ENCODE assay signal across 12 cellular contexts in genomic region chr11:70078796-70079616, GRCh38. TPM values are rescaled to one million over a fixed set of nuclear protein-coding genes. Genes with fewer than 3 reads are reported as not detected.
DNase-seq lines count a peak whose midpoint lies in the region; ATAC-seq and TF ChIP-seq lines count a peak whose summit lies in the region.
"Had no signal": no experiment of that assay in that cellular context is flagged by ENCODE, and none has a peak within 500 bp of the region (broad histone marks: within the 10 kb centered on the region; RNA-seq: fewer than 3 reads in every experiment).

No MANE protein-coding gene starts in this region.

- H3K36me3 Mint-ChIP-seq in H9 (ENCODE audit: insufficient read depth in 1 of 3, low read depth in 3 of 3) (no peaks in the 10 kb centered on the region; a peak in 1 of 7 replicates), T-cell (no peaks in the 10 kb centered on the region)
- H3K36me3 Mint-ChIP-seq: CD4-positive, CD25-positive, alpha-beta regulatory T cell had no signal

- H3K9ac ChIP-seq in H9 (ENCODE audit: extremely low read depth, insufficient read length, low read length) (no peak overlapping the region), iPS-15b (ENCODE audit: low read depth, low read length) (no peak overlapping the region)

- H2BK15ac ChIP-seq in H9 (ENCODE audit: low read depth, low read length): no peak overlapping the region

- POLR2A ChIA-PET in T-cell (lab: Charles Lee): no interaction called here

- H3K27me3 ChIP-seq in H9 (ENCODE audit: insufficient read depth, low read length) (peaks cover 24% of the 10 kb centered on the region; the same call in 1 of the 2 replicates), iPS-15b (ENCODE audit: control insufficient read depth, insufficient read depth, low read length) (peaks cover 68% of the 10 kb centered on the region)

- H3K4me1 Mint-ChIP-seq in H9 (peaks cover 24 to 33% of the 10 kb centered on the region in 2 experiments), T-cell (peaks cover 0 to 2% (median 0%) of the 10 kb centered on the region in 3 donors)
- H3K4me1 Mint-ChIP-seq: activated CD4-positive, alpha-beta T cell treated with anti-CD3 and anti-CD28 coated beads, Interleukin-2, amount 10 ng/mL, durations not matched to agents 7 days and 5 days; CD4-positive, CD25-positive, alpha-beta regulatory T cell; neural crest cell had no signal

- H3K36me3 ChIP-seq in iPS-15b (ENCODE audit: control insufficient read depth, insufficient read depth, low read length): no peaks in the 10 kb centered on the region

- no peak overlapping the region for H4K5ac ChIP-seq in H9 (ENCODE audit: insufficient read length, low read depth, low read length)

- H3K4ac ChIP-seq in H9 (ENCODE audit: low read depth, low read length): no peak overlapping the region

- H3K4me3 Mint-ChIP-seq in H9 (peak overlapping the region; percentile 48 to 67; a peak in 3 of 5 replicates), T-cell (no peak overlapping the region)
- H3K4me3 Mint-ChIP-seq: activated CD4-positive, alpha-beta T cell treated with anti-CD3 and anti-CD28 coated beads, Interleukin-2, amount 10 ng/mL, durations not matched to agents 7 days and 5 days; CD4-positive, CD25-positive, alpha-beta regulatory T cell; neural crest cell had no signal

- CTCF ChIA-PET in T-cell (lab: Charles Lee): no interaction called here

- no peak overlapping the region for H3K14ac ChIP-seq in H9 (ENCODE audit: insufficient read depth, low read length)

- no peak overlapping the region for H2BK5ac ChIP-seq in H9 (ENCODE audit: insufficient read length, low read length)

- H2BK20ac ChIP-seq in H9 (ENCODE audit: low read depth, low read length, poor library complexity, severe bottlenecking): no peak overlapping the region

- H4K8ac ChIP-seq in H9 (replicated peaks; ENCODE audit: insufficient read length, low read depth, low read length): no peak overlapping the region

- ATAC-seq in HG03565 (IDR thresholded peaks at IDR 0.05; ENCODE audit: unreplicated experiment) (no peak), T-cell (replicated peaks in 1 of 4) (no peak)

- H3K56ac ChIP-seq in H9 (ENCODE audit: insufficient read length, low read depth, low read length): no peak overlapping the region

- peaks cover 4% of the 10 kb centered on the region for H3K23me2 ChIP-seq in H9 (ENCODE audit: insufficient read length, low read depth, low read length, poor library complexity, severe bottlenecking)

- H2BK120ac ChIP-seq in H9 (ENCODE audit: low read depth, low read length, poor library complexity, severe bottlenecking): no peak overlapping the region

- no peak overlapping the region for H2AFZ ChIP-seq in H9 (ENCODE audit: low read length)

- no peak overlapping the region for H3T11ph ChIP-seq in H9 (ENCODE audit: low read length)

- no peaks in the 10 kb centered on the region for H3K79me1 ChIP-seq in H9 (ENCODE audit: insufficient read depth, low read depth, low read length, poor library complexity, severe bottlenecking)

- DNase-seq in H9 (no peak), SW480 (ENCODE audit: low spot score) (peak; percentile 25), islet precursor cell (no peak), NCI-H510A treated with DMSO at 0.1 percent for 48 hours (lab: John Stamatoyannopoulos, UW) (no peak), T-cell (no peak)
- DNase-seq: activated CD4-positive, alpha-beta T cell treated with anti-CD3 and anti-CD28 coated beads, Interleukin-2, amount 10 ng/mL, durations not matched to agents 7 days and 5 days; CD4-positive, CD25-positive, alpha-beta regulatory T cell; T-helper 1 cell had no signal

- H2AK5ac ChIP-seq in H9 (ENCODE audit: insufficient read length, low read length): no peak overlapping the region

- H3K9me3 ChIP-seq in H9 (ENCODE audit: control insufficient read depth, low read depth, low read length) (no peaks in the 10 kb centered on the region), iPS-15b (ENCODE audit: control insufficient read depth, insufficient read depth, low read length) (no peaks in the 10 kb centered on the region)

- peaks cover 77% of the 10 kb centered on the region for H3K27me3 Mint-ChIP-seq in H9 (ENCODE audit: low read depth)
- peaks cover 32 to 56% of the 10 kb centered on the region in 2 donors for H3K27me3 Mint-ChIP-seq in T-cell

- H3K9me3 Mint-ChIP-seq in H9 (no peaks in the 10 kb centered on the region), T-cell (no peaks in the 10 kb centered on the region)
- H3K9me3 Mint-ChIP-seq: activated CD4-positive, alpha-beta T cell treated with anti-CD3 and anti-CD28 coated beads, Interleukin-2, amount 10 ng/mL, durations not matched to agents 7 days and 5 days; CD4-positive, CD25-positive, alpha-beta regulatory T cell; neural crest cell had no signal

- no peak overlapping the region for H3K18ac ChIP-seq in H9 (ENCODE audit: insufficient read length, low read depth, low read length)

- H3K27ac ChIP-seq in H9 (ENCODE audit: insufficient read length, low read depth, low read length) (no peak overlapping the region), skin epidermis (peak overlapping the region in 13 of 21 experiments; percentile 12 to 70 (median 62))

- H3K4me1 ChIP-seq in H9 (ENCODE audit: insufficient read depth, low read length) (peaks cover under 1% of the 10 kb centered on the region; the same call in 1 of the 2 replicates), iPS-15b (ENCODE audit: control insufficient read depth, insufficient read depth, low read length) (peaks cover 4% of the 10 kb centered on the region)

- no peaks in the 10 kb centered on the region for H4K20me1 ChIP-seq in H9 (ENCODE audit: control insufficient read depth, insufficient read depth, insufficient read length)

- H3K27ac Mint-ChIP-seq in H9 (no peak overlapping the region), T-cell (no peak overlapping the region)
- H3K27ac Mint-ChIP-seq: activated CD4-positive, alpha-beta T cell treated with anti-CD3 and anti-CD28 coated beads, Interleukin-2, amount 10 ng/mL, durations not matched to agents 7 days and 5 days; CD4-positive, CD25-positive, alpha-beta regulatory T cell had no signal

- no peaks in the 10 kb centered on the region for H3K79me2 ChIP-seq in H9 (ENCODE audit: insufficient read depth, low read length)

- H3K4me3 ChIP-seq in iPS-15b (ENCODE audit: low read depth, low read length) (peak overlapping the region; percentile 41), skin epidermis (peak overlapping the region in 6 of 7 experiments; percentile 1 to 38 (median 26))

- WGBS in H9 (ENCODE audit: extremely low coverage, insufficient read length, low lambda C conversion rate): no CpG with 5 or more reads among the region's 47 CpGs

- H2BK12ac ChIP-seq in H9 (ENCODE audit: insufficient read length, low read depth, low read length): no peak overlapping the region

- H4K91ac ChIP-seq in H9 (ENCODE audit: insufficient read length, low read depth, low read length): no peak overlapping the region

- peak overlapping the region; percentile 48 for H3K4me2 ChIP-seq in H9 (ENCODE audit: insufficient read depth, insufficient read length, low read length)

- no peak for TF ChIP-seq CTCF in H9 (conservative IDR thresholded peaks at IDR 0.05)

- H3K23ac ChIP-seq in H9 (ENCODE audit: insufficient read length, low read depth, low read length): no peak overlapping the region

RNA-seq across cellular contexts. Expression of gene ANO1, which starts 0.9 kb away (rescaled TPM):
- total RNA-seq in H9 (2021) (10.9 TPM in 2 replicates), T-cell (under 1 TPM in 3 of 5 donors, not detected in 2; 0.19 to 0.38 (median 0.33) TPM)
- total RNA-seq: activated CD4-positive, alpha-beta T cell treated with anti-CD3 and anti-CD28 coated beads, Interleukin-2, amount 10 ng/mL, durations not matched to agents 7 days and 5 days; CD4-positive, CD25-positive, alpha-beta regulatory T cell; neural crest cell had no signal

Comparison
In these comparisons a context has a peak if more than half of its experiments do, and no peak if none do; other contexts are left out.
1. H3K4me3 Mint-ChIP-seq: peak in H9 (2 of 2); none in T-cell (0 of 3).